Comparison of ENCODE assay signal across 37 cellular contexts in the genomic region with DNA sequence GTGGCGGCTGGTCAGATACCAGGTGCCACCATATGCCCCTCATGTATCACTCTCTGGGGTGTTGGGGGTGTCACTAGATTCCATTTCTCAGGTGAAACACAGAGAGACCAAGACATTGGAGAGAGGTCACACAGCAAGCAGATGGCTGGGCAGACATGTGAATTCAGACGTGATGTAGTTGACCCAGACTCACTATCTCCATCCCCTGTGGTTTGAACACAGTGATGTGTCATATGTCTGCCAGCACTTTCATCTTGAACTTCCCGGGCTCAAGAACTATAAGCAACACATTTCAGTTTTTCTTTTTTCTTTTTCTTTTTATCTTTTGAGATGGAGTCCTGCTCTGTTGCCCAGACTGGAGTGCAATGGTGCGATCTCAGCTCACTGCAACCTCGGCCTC. TPM values are rescaled to one million over a fixed set of nuclear protein-coding genes. Genes with fewer than 3 reads are reported as not detected.
"Had no signal": no experiment of that assay in that cellular context is flagged by ENCODE, and none has a peak within 500 bp of the region (broad histone marks: within the 10 kb centered on the region; RNA-seq: fewer than 3 reads in every experiment).

No MANE protein-coding gene starts in this region.

- H3K27ac Mint-ChIP-seq: activated CD4-positive, alpha-beta T cell treated with anti-CD3 and anti-CD28 coated beads for 36 hours; activated CD4-positive, alpha-beta T cell treated with anti-CD3 and anti-CD28 coated beads, Interleukin-2, amount 10 ng/mL, durations not matched to agents 7 days and 5 days; activated CD8-positive, alpha-beta T cell treated with anti-CD3 and anti-CD28 coated beads, Interleukin-2, amount 10 ng/mL, durations not matched to agents 7 days and 5 days; activated naive CD8-positive, alpha-beta T cell treated with anti-CD3 and anti-CD28 coated beads for 36 hours; activated T-helper 1 cell treated with anti-CD3 and anti-CD28 coated beads, Interleukin-12 subunit alpha, Interleukin-12 subunit beta, Interleukin-2, Interleukin-4 antibody, amounts not matched to agents 30 ng/mL and 10 ng/mL and 1 ng/mL, durations not matched to agents 14 hours and 24 hours and 36 hours; WTC11 had no signal

- H3K4me1 ChIP-seq: breast epithelium, Peyer's patch, SJCRH30 had no signal

- H3K4me2 ChIP-seq: KMS-11 had no signal

- H3K9ac ChIP-seq: KMS-11 had no signal

- H3K4me3 Mint-ChIP-seq: activated CD4-positive, alpha-beta T cell treated with anti-CD3 and anti-CD28 coated beads for 36 hours; activated CD4-positive, alpha-beta T cell treated with anti-CD3 and anti-CD28 coated beads, Interleukin-2, amount 10 ng/mL, durations not matched to agents 7 days and 5 days; activated CD8-positive, alpha-beta T cell treated with anti-CD3 and anti-CD28 coated beads, Interleukin-2, amount 10 ng/mL, durations not matched to agents 7 days and 5 days; activated naive CD8-positive, alpha-beta T cell treated with anti-CD3 and anti-CD28 coated beads for 36 hours; activated T-cell treated with anti-CD3 and anti-CD28 coated beads, Interleukin-2, amount 50 U/mL, for 4 hours; activated T-helper 1 cell treated with anti-CD3 and anti-CD28 coated beads, Interleukin-12 subunit alpha, Interleukin-12 subunit beta, Interleukin-2, Interleukin-4 antibody, amounts not matched to agents 30 ng/mL and 10 ng/mL and 1 ng/mL, durations not matched to agents 14 hours and 24 hours and 36 hours; WTC11 had no signal

- H3K27me3 Mint-ChIP-seq: activated naive CD8-positive, alpha-beta T cell treated with anti-CD3 and anti-CD28 coated beads for 36 hours had no signal

- DNase-seq: activated CD4-positive, alpha-beta T cell treated with anti-CD3 and anti-CD28 coated beads for 36 hours; activated CD4-positive, alpha-beta T cell treated with anti-CD3 and anti-CD28 coated beads, Interleukin-2, amount 10 ng/mL, durations not matched to agents 7 days and 5 days; activated CD4-positive, alpha-beta T cell treated with anti-CD3 and anti-CD28 coated beads, Interleukin-2, amount 50 U/mL, for 48 hours; activated CD8-positive, alpha-beta memory T cell treated with anti-CD3 and anti-CD28 coated beads, Interleukin-2, amount 50 U/mL, for 4 hours; activated CD8-positive, alpha-beta T cell treated with anti-CD3 and anti-CD28 coated beads, Interleukin-2, amount 10 ng/mL, durations not matched to agents 7 days and 5 days; activated effector memory CD4-positive, alpha-beta T cell treated with Interleukin-2 at 50 U/mL for 16 hours; activated naive CD4-positive, alpha-beta T cell; activated naive CD4-positive, alpha-beta T cell treated with anti-CD3 and anti-CD28 coated beads, Interleukin-2, amount 50 U/mL, for 16 hours; activated naive CD8-positive, alpha-beta T cell treated with anti-CD3 and anti-CD28 coated beads for 36 hours; activated T-cell treated with anti-CD3 and anti-CD28 coated beads for 4 hours; activated T-cell treated with anti-CD3 and anti-CD28 coated beads, Interleukin-2, amount 50 U/mL, for 4 hours; amygdala; cerebellar nuclear complex; MM.1S; MV-4-11; NCI-H1092; NCI-H1436 treated with DMSO at 0.1 percent for 48 hours; NCI-H1694 treated with DMSO at 0.1 percent for 48 hours; NCI-H2029; NCI-H510A; NCI-H526; NCI-H748 treated with DMSO at 0.1 percent for 48 hours; NK-92 treated with Interleukin-12 subunit alpha and Interleukin-12 subunit beta, amount 100 ng/mL, for 24 hours; PC-3; Peyer's patch; SHP77; SJCRH30; T1000 had no signal

- H3K36me3 ChIP-seq: ascending aorta, breast epithelium, Peyer's patch, SJCRH30 had no signal

- H3K9me3 Mint-ChIP-seq: activated CD4-positive, alpha-beta T cell treated with anti-CD3 and anti-CD28 coated beads, Interleukin-2, amount 10 ng/mL, durations not matched to agents 7 days and 5 days; activated naive CD8-positive, alpha-beta T cell treated with anti-CD3 and anti-CD28 coated beads for 36 hours; activated T-cell treated with anti-CD3 and anti-CD28 coated beads, Interleukin-2, amount 50 U/mL, for 4 hours; activated T-helper 1 cell treated with anti-CD3 and anti-CD28 coated beads, Interleukin-12 subunit alpha, Interleukin-12 subunit beta, Interleukin-2, Interleukin-4 antibody, amounts not matched to agents 30 ng/mL and 10 ng/mL and 1 ng/mL, durations not matched to agents 14 hours and 24 hours and 36 hours; WTC11 had no signal

- H3K27ac ChIP-seq: ascending aorta, breast epithelium, KMS-11, Peyer's patch, SJCRH30, SK-N-MC had no signal

- H3K4me1 Mint-ChIP-seq: activated CD4-positive, alpha-beta T cell treated with anti-CD3 and anti-CD28 coated beads for 36 hours; activated CD4-positive, alpha-beta T cell treated with anti-CD3 and anti-CD28 coated beads, Interleukin-2, amount 10 ng/mL, durations not matched to agents 7 days and 5 days; activated naive CD8-positive, alpha-beta T cell treated with anti-CD3 and anti-CD28 coated beads for 36 hours; WTC11 had no signal

- H3K36me3 Mint-ChIP-seq: activated naive CD8-positive, alpha-beta T cell treated with anti-CD3 and anti-CD28 coated beads for 36 hours; WTC11 had no signal

- H3K4me3 ChIP-seq: ascending aorta, breast epithelium, Peyer's patch, SJCRH30, SK-N-MC had no signal

- H3K27me3 ChIP-seq: ascending aorta, breast epithelium, Peyer's patch had no signal

- H3K9me3 ChIP-seq: ascending aorta, breast epithelium, Peyer's patch, SJCRH30 had no signal

RNA-seq across cellular contexts. Expression of gene COMP, which starts 24.6 kb away (rescaled TPM):
- total RNA-seq: activated CD4-positive, alpha-beta T cell treated with anti-CD3 and anti-CD28 coated beads for 36 hours; activated CD4-positive, alpha-beta T cell treated with anti-CD3 and anti-CD28 coated beads, Interleukin-2, amount 10 ng/mL, durations not matched to agents 7 days and 5 days; activated CD8-positive, alpha-beta T cell treated with anti-CD3 and anti-CD28 coated beads, Interleukin-2, amount 10 ng/mL, durations not matched to agents 7 days and 5 days; activated naive CD8-positive, alpha-beta T cell treated with anti-CD3 and anti-CD28 coated beads for 36 hours; activated T-cell treated with anti-CD3 and anti-CD28 coated beads, Interleukin-2, amount 50 U/mL, for 4 hours; activated T-helper 1 cell treated with anti-CD3 and anti-CD28 coated beads, Interleukin-12 subunit alpha, Interleukin-12 subunit beta, Interleukin-2, Interleukin-4 antibody, amounts not matched to agents 30 ng/mL and 10 ng/mL and 1 ng/mL, durations not matched to agents 14 hours and 24 hours and 36 hours; LHCN-M2; SJCRH30; T-helper 1 cell treated with Interleukin-12 subunit alpha and Interleukin-12 subunit beta and Interleukin-4 antibody, amounts not matched to agents 30 ng/mL and 1 ng/mL, for 36 hours; T-helper 2 cell treated with Interferon-gamma antibody and Interleukin-4, amounts not matched to agents 100 ng/mL and 5 ng/mL, for 36 hours had no signal
